Comparison of ENCODE assay signal across 8 cellular contexts in the genomic region with DNA sequence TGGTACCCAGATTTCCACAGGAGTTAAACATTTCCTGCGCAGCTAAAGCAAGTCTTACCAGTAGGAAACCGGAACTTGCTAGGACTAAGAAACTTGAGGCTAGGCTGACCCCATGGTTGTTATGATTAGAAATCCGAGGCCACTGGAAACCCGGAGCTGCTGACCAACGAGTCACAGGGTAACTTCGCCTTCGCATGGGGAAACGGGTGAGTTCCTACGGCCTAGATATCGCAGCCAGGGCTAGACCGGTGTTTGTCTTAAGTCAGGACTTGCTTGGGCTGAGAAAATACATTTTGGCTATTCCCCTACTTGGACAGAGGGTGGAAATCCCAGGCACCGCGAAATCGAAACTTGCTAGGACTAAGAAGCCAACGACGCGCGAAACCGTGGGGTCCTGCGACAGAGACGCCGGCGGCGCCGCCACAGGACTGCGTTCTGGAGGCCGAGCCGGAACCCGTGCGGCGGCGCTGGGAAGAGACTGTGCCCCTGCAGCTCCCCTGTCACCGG. TPM values are rescaled to one million over a fixed set of nuclear protein-coding genes. Genes with fewer than 3 reads are reported as not detected.
DNase-seq lines count a peak whose midpoint lies in the region; ATAC-seq and TF ChIP-seq lines count a peak whose summit lies in the region.

No MANE protein-coding gene starts in this region.

- ATAC-seq in central memory CD8-positive, alpha-beta T cell (replicated peaks; ENCODE audit: extremely low read depth, poor library complexity, severe bottlenecking), result peak; percentile 14

- peak overlapping the region; percentile 96 for H3K27ac Mint-ChIP-seq in central memory CD8-positive, alpha-beta T cell (ENCODE audit: low read depth)

- H3K9me3 Mint-ChIP-seq in central memory CD8-positive, alpha-beta T cell, result no peaks in the 10 kb centered on the region

- no peak for TF ChIP-seq CTCF in LNCaP clone FGC (IDR thresholded peaks at IDR 0.05; ENCODE audit: control insufficient read depth, extremely low read depth, insufficient read depth)

- H3K4me1 Mint-ChIP-seq in central memory CD8-positive, alpha-beta T cell, result peaks cover 53% of the 10 kb centered on the region

- DNase-seq in H4 (ENCODE audit: low spot score) (peak; percentile 71), LNCaP clone FGC (ENCODE audit: low read depth) (no peak), SKM-1 (lab: John Stamatoyannopoulos, UW; ENCODE audit: unreplicated experiment) (peak; percentile 38), kidney tubule cell (ENCODE audit: low spot score) (peak; percentile 84), iPS-NIHi11 (ENCODE audit: low spot score) (no peak)
- DNase-seq in central memory CD8-positive, alpha-beta T cell (ENCODE audit: low spot score in 2 of 2), result peak in 1 of 2 donors; percentile 68
- DNase-seq in stimulated activated CD4-positive, alpha-beta T cell treated with anti-CD3 and anti-CD28 coated beads, Interleukin-4, amount 100 ng/mL, for 1 hour, result peak; percentile 68

- H3K4me3 ChIP-seq in GM08714 (ENCODE audit: low read length) (peak overlapping the region; percentile 68), LNCaP clone FGC (ENCODE audit: low read depth, low read length) (peak overlapping the region; percentile 43)

- H3K36me3 Mint-ChIP-seq in central memory CD8-positive, alpha-beta T cell (ENCODE audit: insufficient read depth), result peaks cover 55% of the 10 kb centered on the region

- no peaks in the 10 kb centered on the region for H3K27me3 Mint-ChIP-seq in central memory CD8-positive, alpha-beta T cell

- H3K4me3 Mint-ChIP-seq in central memory CD8-positive, alpha-beta T cell, result peak overlapping the region; percentile 90

RNA-seq across cellular contexts. Expression of a gene that starts 1.6 kb away (rescaled TPM):
- 4.5 TPM in 2 replicates for total RNA-seq in H4 (2014; rRNA removed; shearing (Covaris generic))

Comparison
In these comparisons a context has a peak if more than half of its experiments do, and no peak if none do; other contexts are left out.
1. DNase-seq: peak in H4 (single experiment), SKM-1 (single experiment), kidney tubule cell (single experiment) and stimulated activated CD4-positive, alpha-beta T cell treated with anti-CD3 and anti-CD28 coated beads, Interleukin-4, amount 100 ng/mL, for 1 hour (single experiment); none in LNCaP clone FGC (single experiment) and iPS-NIHi11 (single experiment).